In genomic region chr1:17645512-17645911, GRCh38 we compare ENCODE assay signal across 19 cellular contexts.
"Had no signal": no experiment of that assay in that cellular context is flagged by ENCODE, and none has a peak within 500 bp of the region (broad histone marks: within the 10 kb centered on the region; RNA-seq: fewer than 3 reads in every experiment).

No MANE protein-coding gene starts in this region.

- H3K27me3 ChIP-seq: colonic mucosa, dorsolateral prefrontal cortex, esophagus muscularis mucosa, gastrocnemius medialis, pancreas, transverse colon had no signal

- H3K4me2 ChIP-seq: smooth muscle cell had no signal

- H3K36me3 Mint-ChIP-seq: memory B cell, natural killer cell had no signal

- DNase-seq: colonic mucosa; dorsolateral prefrontal cortex; effector memory CD4-positive, alpha-beta T cell; gastrocnemius medialis; islet precursor cell; lower lobe of right lung; natural killer cell; occipital lobe; pancreas; right cardiac atrium; stimulated activated CD4-positive, alpha-beta T cell treated with anti-CD3 and anti-CD28 coated beads, Interleukin-2, amount 100 ng/mL, for 48 hours; stimulated activated naive CD8-positive, alpha-beta T cell treated with anti-CD3 and anti-CD28 coated beads, Interleukin-15, Interleukin-2, amounts not matched to agents 100 U/mL and 50 U/mL, for 24 hours; transverse colon had no signal

- H3K27ac Mint-ChIP-seq: memory B cell, mesothelial cell of epicardium, natural killer cell, progenitor cell of endocrine pancreas had no signal

- H3K4me1 ChIP-seq: colonic mucosa, lower lobe of right lung, pancreas, transverse colon had no signal

- H3K4me3 ChIP-seq: colonic mucosa, dorsolateral prefrontal cortex, esophagus muscularis mucosa, gastrocnemius medialis, lower lobe of right lung, pancreas, smooth muscle cell, transverse colon had no signal

- H3K9me3 Mint-ChIP-seq: memory B cell, mesothelial cell of epicardium, natural killer cell had no signal

- H3K9me3 ChIP-seq: colonic mucosa, esophagus muscularis mucosa, gastrocnemius medialis, lower lobe of right lung, pancreas, transverse colon had no signal

- H3K27ac ChIP-seq: colonic mucosa, epithelial cell of prostate, esophagus muscularis mucosa, gastrocnemius medialis, lower lobe of right lung, pancreas, transverse colon had no signal

- H3K27me3 Mint-ChIP-seq: progenitor cell of endocrine pancreas had no signal

- H3K4me1 Mint-ChIP-seq: memory B cell, mesothelial cell of epicardium, natural killer cell had no signal

- H3K4me3 Mint-ChIP-seq: memory B cell, mesothelial cell of epicardium, natural killer cell had no signal
